In the genomic region with DNA sequence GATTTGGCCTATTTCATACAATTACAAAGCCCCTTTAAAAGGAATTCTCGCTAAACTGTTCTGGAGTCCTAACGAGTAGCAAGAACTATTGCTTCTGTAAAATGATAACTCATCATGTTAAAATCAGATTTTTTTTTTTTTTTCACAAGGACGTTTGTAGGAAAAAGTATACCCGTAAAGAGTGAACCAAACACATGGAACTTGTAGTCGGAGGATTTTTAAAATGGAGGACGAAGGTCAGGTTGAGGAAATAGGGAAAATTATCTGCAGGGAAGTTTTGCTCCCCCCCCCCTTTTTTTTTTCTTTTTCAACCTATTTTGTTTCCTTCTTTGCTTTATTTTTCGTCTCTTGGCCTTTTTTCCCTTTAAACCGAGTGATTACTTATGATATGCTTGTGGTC, we compare ENCODE assay signal across 8 cellular contexts. TPM values are rescaled to one million over a fixed set of nuclear protein-coding genes. Genes with fewer than 3 reads are reported as not detected.
DNase-seq lines count a peak whose midpoint lies in the region; ATAC-seq and TF ChIP-seq lines count a peak whose summit lies in the region.

No MANE protein-coding gene starts in this region.

- H3K4me3 ChIP-seq in mammary epithelial cell (replicated peaks in 1 of 3; ENCODE audit: insufficient read depth in 1 of 3, low read depth in 2 of 3, low read length in 3 of 3) (peak overlapping the region; percentile 75 to 85 (median 80)), mesendoderm (ENCODE audit: low read length) (peak overlapping the region; percentile 96)

- no peak overlapping the region for H3K4ac ChIP-seq in mesendoderm (ENCODE audit: low read depth, low read length)

- no peak for ATAC-seq in GM18498 (IDR thresholded peaks at IDR 0.05; ENCODE audit: unreplicated experiment)

- H2AFZ ChIP-seq in mammary epithelial cell (ENCODE audit: low read depth, low read length) = peak overlapping the region; percentile 85

- H2BK5ac ChIP-seq in mesendoderm (ENCODE audit: low read length) = no peak overlapping the region

- peak overlapping the region; percentile 81 for H4K8ac ChIP-seq in mesendoderm (ENCODE audit: low read depth, low read length)

- H4K5ac ChIP-seq in mesendoderm (ENCODE audit: low read length) = peak overlapping the region; percentile 40

- dilution Hi-C loops in mammary epithelial cell (cut with HindIII; ENCODE audit: low sequenced_read_pairs) = no loop called here

- H2BK15ac ChIP-seq in mesendoderm (replicated peaks; ENCODE audit: low read depth) = no peak overlapping the region

- peaks cover 5% of the 10 kb centered on the region for H3K79me1 ChIP-seq in mesendoderm (ENCODE audit: low read length)

- H2AK5ac ChIP-seq in mesendoderm (ENCODE audit: low read length) = no peak overlapping the region

- H3K18ac ChIP-seq in mesendoderm (ENCODE audit: low read length) = peak overlapping the region; percentile 77

- H3K4me1 ChIP-seq in mammary epithelial cell (ENCODE audit: insufficient read depth, low read length) = peaks cover 12% of the 10 kb centered on the region
- H3K4me1 ChIP-seq in mesendoderm (ENCODE audit: control insufficient read depth, low read depth, low read length) = peaks cover 6% of the 10 kb centered on the region

- no peak for TF ChIP-seq CTCF in mammary epithelial cell (conservative IDR thresholded peaks at IDR 0.05 in 1 of 2, IDR thresholded peaks at IDR 0.05 in 1 of 2; ENCODE audit: extremely low read depth in 1 of 2, insufficient read depth in 1 of 2, low read depth in 1 of 2, low read length in 2 of 2)

- peaks cover 7% of the 10 kb centered on the region for H3K9me3 ChIP-seq in mammary epithelial cell (replicated peaks; ENCODE audit: insufficient read depth, low read length)

- no TSS peak for BruUV-seq in mammary epithelial cell (replicated peaks; lab: Mats Ljungman, UMichigan)

- under 1% methylated on average over 8 of the region's 8 CpGs for WGBS in mammary epithelial cell (ENCODE audit: low coverage, missing lambda C conversion rate)
- no CpG with 5 or more reads among the region's 8 CpGs for WGBS in mesendoderm (ENCODE audit: extremely low coverage, insufficient coverage, low lambda C conversion rate)

- in situ Hi-C loops in mammary epithelial cell (cut with MboI; ENCODE audit: low sequenced_read_pairs in 2 of 2) = no loop called here

- peak overlapping the region; percentile 87 for H3K27ac ChIP-seq in mammary epithelial cell (ENCODE audit: insufficient read depth, low read depth, low read length)
- H3K27ac ChIP-seq in mesendoderm (ENCODE audit: low read depth, low read length) = no peak overlapping the region

- CTCF ChIA-PET in mammary epithelial cell (lab: Charles Lee; ENCODE audit: low non-redundant PET) = no interaction called here

- DNase-seq in DMS53 (lab: John Stamatoyannopoulos, UW) (peak; percentile 42), DMS53 treated with DMSO at 0.1 percent for 48 hours (lab: John Stamatoyannopoulos, UW; ENCODE audit: unreplicated experiment) (no peak), NCI-H345 (lab: John Stamatoyannopoulos, UW) (peak; percentile 25), mammary epithelial cell (no peak), mesendoderm (peak; percentile 32), cerebellum (ENCODE audit: low spot score) (no peak)
- no peak for DNase-seq in activated CD8-positive, alpha-beta memory T cell treated with anti-CD3 and anti-CD28 coated beads for 24 hours

- H2BK120ac ChIP-seq in mesendoderm (ENCODE audit: low read depth, low read length) = no peak overlapping the region

- H3K27me3 ChIP-seq in mammary epithelial cell (ENCODE audit: insufficient read depth, low read length) (no peaks in the 10 kb centered on the region), mesendoderm (ENCODE audit: insufficient read depth, low read length, poor library complexity) (no peaks in the 10 kb centered on the region)

- peak overlapping the region; percentile 95 for H3K56ac ChIP-seq in mesendoderm (ENCODE audit: low read length)

- H3K4me2 ChIP-seq in mammary epithelial cell (ENCODE audit: insufficient read depth, low read depth, low read length) (peak overlapping the region; percentile 79), mesendoderm (ENCODE audit: low read length) (peak overlapping the region; percentile 77)

- intact Hi-C loops in mammary epithelial cell (cut with micrococcal nuclease) = no loop called here

- no peak overlapping the region for H3K23ac ChIP-seq in mesendoderm (ENCODE audit: low read length)

- H3K36me3 ChIP-seq in mammary epithelial cell (ENCODE audit: insufficient read depth, low read length) (peaks cover 9% of the 10 kb centered on the region), mesendoderm (ENCODE audit: control insufficient read depth, insufficient read depth, low read length) (no peaks in the 10 kb centered on the region)

- H4K20me1 ChIP-seq in mammary epithelial cell (ENCODE audit: insufficient read depth, low read length) = no peaks in the 10 kb centered on the region

- H3K9ac ChIP-seq in mammary epithelial cell (ENCODE audit: insufficient read depth, low read length) (peak overlapping the region; percentile 97), mesendoderm (ENCODE audit: low read length) (peak overlapping the region; percentile 96)

- peaks cover 58% of the 10 kb centered on the region for H3K79me2 ChIP-seq in mammary epithelial cell (ENCODE audit: insufficient read depth, low read length)
- peaks cover 35% of the 10 kb centered on the region for H3K79me2 ChIP-seq in mesendoderm (ENCODE audit: control insufficient read depth, insufficient read depth, low read length)

RNA-seq across cellular contexts. Expression of gene HSD17B12, which starts 1.0 kb away (rescaled TPM):
- total RNA-seq in mammary epithelial cell (100 to 1,000 TPM; 151 to 175 TPM), cerebellum (96.3 TPM)
- polyA plus RNA-seq in mammary epithelial cell = 71.4 TPM
- polyA minus RNA-seq in mammary epithelial cell = 277 TPM
- 112 TPM for polyA plus RNA-seq in mesendoderm (2013, experiment 1 of 2)
- 109 TPM for polyA plus RNA-seq in mesendoderm (2013, experiment 2 of 2)

Comparison
In these comparisons a context has a peak if more than half of its experiments do, and no peak if none do; other contexts are left out.
1. DNase-seq: peak in DMS53 (single experiment), NCI-H345 (single experiment) and mesendoderm (single experiment); none in DMS53 treated with DMSO at 0.1 percent for 48 hours (single experiment), mammary epithelial cell (single experiment), cerebellum (single experiment) and activated CD8-positive, alpha-beta memory T cell treated with anti-CD3 and anti-CD28 coated beads for 24 hours (single experiment).